ENCODE assay signal across 25 cellular contexts in the genomic region with DNA sequence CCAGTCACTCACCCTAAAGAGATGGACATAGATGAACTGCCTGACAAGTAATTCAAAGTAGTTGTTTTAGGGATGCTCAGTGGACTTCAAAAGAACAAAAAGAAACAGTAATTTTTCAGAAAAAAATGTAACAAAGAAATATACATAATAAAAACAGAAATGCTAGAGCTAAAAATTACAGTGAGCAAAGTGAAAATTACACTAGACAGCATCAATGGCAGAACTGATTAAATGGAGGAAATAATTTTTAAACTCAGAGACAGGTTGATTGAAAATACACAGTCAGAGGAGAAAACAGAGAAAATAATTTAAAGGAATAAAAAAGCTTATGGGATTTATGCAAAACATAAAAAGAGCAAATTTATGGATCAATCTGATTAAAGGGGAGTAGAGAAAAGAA.
"Had no signal": no experiment of that assay in that cellular context is flagged by ENCODE, and none has a peak within 500 bp of the region (broad histone marks: within the 10 kb centered on the region; RNA-seq: fewer than 3 reads in every experiment).

No MANE protein-coding gene starts in this region.

- FAIRE-seq: frontal cortex had no signal

- H3K27me3 Mint-ChIP-seq: activated CD4-positive, alpha-beta memory T cell treated with anti-CD3 and anti-CD28 coated beads for 36 hours; activated CD4-positive, alpha-beta T cell treated with anti-CD3 and anti-CD28 coated beads for 36 hours; activated CD4-positive, alpha-beta T cell treated with anti-CD3 and anti-CD28 coated beads, Interleukin-2, amount 10 ng/mL, durations not matched to agents 24 days and 14 days; activated CD8-positive, alpha-beta memory T cell treated with anti-CD3 and anti-CD28 coated beads, Interleukin-2, amount 10 ng/mL, durations not matched to agents 7 days and 5 days; activated naive CD4-positive, alpha-beta T cell treated with anti-CD3 and anti-CD28 coated beads, Interleukin-2, amount 10 ng/mL, durations not matched to agents 7 days and 5 days had no signal

- H3K4me3 Mint-ChIP-seq: activated CD4-positive, alpha-beta memory T cell treated with anti-CD3 and anti-CD28 coated beads for 36 hours; activated CD4-positive, alpha-beta T cell treated with anti-CD3 and anti-CD28 coated beads for 36 hours; activated CD4-positive, alpha-beta T cell treated with anti-CD3 and anti-CD28 coated beads, Interleukin-2, amount 10 ng/mL, durations not matched to agents 24 days and 14 days; activated CD8-positive, alpha-beta memory T cell treated with anti-CD3 and anti-CD28 coated beads, Interleukin-2, amount 10 ng/mL, durations not matched to agents 7 days and 5 days; activated CD8-positive, alpha-beta T cell treated with anti-CD3 and anti-CD28 coated beads, Interleukin-2, amount 10 ng/mL, durations not matched to agents 7 days and 5 days; activated naive CD4-positive, alpha-beta T cell treated with anti-CD3 and anti-CD28 coated beads, Interleukin-2, amount 10 ng/mL, durations not matched to agents 7 days and 5 days; activated T-helper 1 cell treated with anti-CD3 and anti-CD28 coated beads, Interleukin-12 subunit alpha, Interleukin-12 subunit beta, Interleukin-2, Interleukin-4 antibody, amounts not matched to agents 30 ng/mL and 10 ng/mL and 1 ng/mL, durations not matched to agents 14 hours and 24 hours and 36 hours; endodermal cell had no signal

- H3K36me3 ChIP-seq: colonic mucosa had no signal

- DNase-seq: activated CD4-positive, alpha-beta memory T cell treated with anti-CD3 and anti-CD28 coated beads for 36 hours; activated CD4-positive, alpha-beta T cell treated with anti-CD3 and anti-CD28 coated beads for 36 hours; activated CD4-positive, alpha-beta T cell treated with anti-CD3 and anti-CD28 coated beads, Interleukin-2, amount 10 ng/mL, durations not matched to agents 24 days and 14 days; activated CD4-positive, CD25-positive, alpha-beta regulatory T cell; activated CD4-positive, CD25-positive, alpha-beta regulatory T cell treated with anti-CD3 and anti-CD28 coated beads, Interleukin-2, amount 50 U/mL, for 72 hours; activated CD8-positive, alpha-beta memory T cell treated with anti-CD3 and anti-CD28 coated beads, Interleukin-2, amount 10 ng/mL, durations not matched to agents 7 days and 5 days; activated CD8-positive, alpha-beta memory T cell treated with anti-CD3 and anti-CD28 coated beads, Interleukin-2, amount 50 U/mL, for 4 hours; activated CD8-positive, alpha-beta T cell treated with anti-CD3 and anti-CD28 coated beads, Interleukin-2, amount 10 ng/mL, durations not matched to agents 7 days and 5 days; activated effector memory CD4-positive, alpha-beta T cell treated with anti-CD3 and anti-CD28 coated beads, Interleukin-2, amount 50 U/mL, for 16 hours; activated naive CD4-positive, alpha-beta T cell treated with anti-CD3 and anti-CD28 coated beads, Interleukin-2, amount 10 ng/mL, durations not matched to agents 7 days and 5 days; activated T-cell treated with anti-CD3 and anti-CD28 coated beads, Interleukin-2, amount 50 U/mL, for 1 hour; activated T-cell treated with anti-CD3 and anti-CD28 coated beads, Interleukin-2, amount 50 U/mL, for 48 hours; amygdala; aorta; body of pancreas; caudate nucleus; colonic mucosa; effector memory CD4-positive, alpha-beta T cell; endodermal cell; head of caudate nucleus; T-helper 2 cell had no signal

- H3K36me3 Mint-ChIP-seq: activated CD4-positive, alpha-beta memory T cell treated with anti-CD3 and anti-CD28 coated beads for 36 hours; activated CD8-positive, alpha-beta memory T cell treated with anti-CD3 and anti-CD28 coated beads, Interleukin-2, amount 10 ng/mL, durations not matched to agents 7 days and 5 days; activated naive CD4-positive, alpha-beta T cell treated with anti-CD3 and anti-CD28 coated beads, Interleukin-2, amount 10 ng/mL, durations not matched to agents 7 days and 5 days had no signal

- H3K4me1 Mint-ChIP-seq: activated CD4-positive, alpha-beta T cell treated with anti-CD3 and anti-CD28 coated beads for 36 hours; activated CD4-positive, alpha-beta T cell treated with anti-CD3 and anti-CD28 coated beads, Interleukin-2, amount 10 ng/mL, durations not matched to agents 24 days and 14 days; activated CD8-positive, alpha-beta memory T cell treated with anti-CD3 and anti-CD28 coated beads, Interleukin-2, amount 10 ng/mL, durations not matched to agents 7 days and 5 days; activated naive CD4-positive, alpha-beta T cell treated with anti-CD3 and anti-CD28 coated beads, Interleukin-2, amount 10 ng/mL, durations not matched to agents 7 days and 5 days; endodermal cell had no signal

- H3K27ac ChIP-seq: body of pancreas, colonic mucosa had no signal

- H3K4me1 ChIP-seq: body of pancreas, colonic mucosa had no signal

- H3K9me3 Mint-ChIP-seq: endodermal cell had no signal

- H3K9me3 ChIP-seq: colonic mucosa had no signal

- H3K27ac Mint-ChIP-seq: activated CD4-positive, alpha-beta memory T cell treated with anti-CD3 and anti-CD28 coated beads for 36 hours; activated CD4-positive, alpha-beta T cell treated with anti-CD3 and anti-CD28 coated beads for 36 hours; activated CD4-positive, alpha-beta T cell treated with anti-CD3 and anti-CD28 coated beads, Interleukin-2, amount 10 ng/mL, durations not matched to agents 24 days and 14 days; activated CD8-positive, alpha-beta memory T cell treated with anti-CD3 and anti-CD28 coated beads, Interleukin-2, amount 10 ng/mL, durations not matched to agents 7 days and 5 days; activated CD8-positive, alpha-beta T cell treated with anti-CD3 and anti-CD28 coated beads, Interleukin-2, amount 10 ng/mL, durations not matched to agents 7 days and 5 days; activated naive CD4-positive, alpha-beta T cell treated with anti-CD3 and anti-CD28 coated beads, Interleukin-2, amount 10 ng/mL, durations not matched to agents 7 days and 5 days; activated naive CD4-positive, alpha-beta T cell treated with anti-CD3 and anti-CD28 coated beads, Interleukin-2, amount 50 U/mL, for 72 hours; activated T-helper 1 cell treated with anti-CD3 and anti-CD28 coated beads, Interleukin-12 subunit alpha, Interleukin-12 subunit beta, Interleukin-2, Interleukin-4 antibody, amounts not matched to agents 30 ng/mL and 10 ng/mL and 1 ng/mL, durations not matched to agents 14 hours and 24 hours and 36 hours; activated T-helper 2 cell treated with anti-CD3 and anti-CD28 coated beads, Interferon-gamma antibody, Interleukin-2, Interleukin-4, amounts not matched to agents 10 μg/mL and 5 μg/mL and 100 μg/mL, durations not matched to agents 14 hours and 24 hours and 36 hours; endodermal cell had no signal

- H3K4me3 ChIP-seq: body of pancreas, colonic mucosa had no signal
